ENCODE assay signal across 16 cellular contexts in genomic region chrX:63809158-63809557, GRCh38.
"Had no signal": no experiment of that assay in that cellular context is flagged by ENCODE, and none has a peak within 500 bp of the region (broad histone marks: within the 10 kb centered on the region; RNA-seq: fewer than 3 reads in every experiment).

No MANE protein-coding gene starts in this region.

- DNase-seq: activated CD4-positive, alpha-beta T cell treated with anti-CD3 and anti-CD28 coated beads, Interleukin-2, amount 10 ng/mL, durations not matched to agents 24 days and 14 days; activated CD4-positive, CD25-positive, alpha-beta regulatory T cell; activated CD8-positive, alpha-beta memory T cell treated with anti-CD3 and anti-CD28 coated beads, Interleukin-2, amount 50 U/mL, for 48 hours; activated gamma-delta T cell; activated T-cell treated with anti-CD3 and anti-CD28 coated beads, Interleukin-2, amount 50 U/mL, for 72 hours; islet precursor cell; left ventricle myocardium inferior; stimulated activated CD4-positive, alpha-beta T cell treated with anti-CD3 and anti-CD28 coated beads, Interleukin-12 subunit alpha, Interleukin-12 subunit beta, amount 100 ng/mL, for 4 hours; stimulated activated CD4-positive, alpha-beta T cell treated with anti-CD3 and anti-CD28 coated beads, Interleukin-2, amount 100 ng/mL, for 24 hours; thyroid gland had no signal

- H3K4me1 ChIP-seq: gastroesophageal sphincter, left ventricle myocardium inferior, thyroid gland had no signal

- H3K4me3 ChIP-seq: gastroesophageal sphincter, hepatocyte, left ventricle myocardium inferior, thyroid gland had no signal

- H2AFZ ChIP-seq: hepatocyte had no signal

- H3K27me3 Mint-ChIP-seq: activated CD4-positive, alpha-beta T cell treated with anti-CD3 and anti-CD28 coated beads, Interleukin-2, amount 10 ng/mL, durations not matched to agents 24 days and 14 days had no signal

- ATAC-seq: activated naive CD4-positive, alpha-beta T cell treated with anti-CD3 and anti-CD28 coated beads, Interleukin-2, amount 50 U/mL, for 72 hours; activated T-cell treated with anti-CD3 and anti-CD28 coated beads, Interleukin-2, amount 50 U/mL, for 72 hours; gastroesophageal sphincter; natural killer cell treated with Interleukin-12 subunit alpha and Interleukin-12 subunit beta and Interleukin-15 and Interleukin-18, amount 100 ng/mL, for 72 hours; stimulated activated effector memory CD8-positive, alpha-beta T cell treated with anti-CD3 and anti-CD28 coated beads, Interleukin-12 subunit alpha, Interleukin-12 subunit beta, amount 100 ng/mL, for 72 hours had no signal

- H3K4me1 Mint-ChIP-seq: activated CD4-positive, alpha-beta T cell treated with anti-CD3 and anti-CD28 coated beads, Interleukin-2, amount 10 ng/mL, durations not matched to agents 24 days and 14 days; memory B cell; stimulated activated effector memory CD8-positive, alpha-beta T cell treated with anti-CD3 and anti-CD28 coated beads, Interleukin-12 subunit alpha, Interleukin-12 subunit beta, amount 100 ng/mL, for 72 hours had no signal

- H3K36me3 ChIP-seq: gastroesophageal sphincter, left ventricle myocardium inferior, thyroid gland had no signal

- H3K9me3 Mint-ChIP-seq: activated CD4-positive, alpha-beta T cell treated with anti-CD3 and anti-CD28 coated beads, Interleukin-2, amount 10 ng/mL, durations not matched to agents 24 days and 14 days; activated naive CD4-positive, alpha-beta T cell treated with anti-CD3 and anti-CD28 coated beads, Interleukin-2, amount 50 U/mL, for 72 hours; activated T-cell treated with anti-CD3 and anti-CD28 coated beads, Interleukin-2, amount 50 U/mL, for 72 hours; memory B cell; natural killer cell treated with Interleukin-12 subunit alpha and Interleukin-12 subunit beta and Interleukin-15 and Interleukin-18, amount 100 ng/mL, for 72 hours; stimulated activated effector memory CD8-positive, alpha-beta T cell treated with anti-CD3 and anti-CD28 coated beads, Interleukin-12 subunit alpha, Interleukin-12 subunit beta, amount 100 ng/mL, for 72 hours had no signal

- H3K9me3 ChIP-seq: gastroesophageal sphincter, left ventricle myocardium inferior, thyroid gland had no signal

- H3K79me2 ChIP-seq: hepatocyte had no signal

- H3K4me2 ChIP-seq: hepatocyte had no signal

- H3K4me3 Mint-ChIP-seq: activated CD4-positive, alpha-beta T cell treated with anti-CD3 and anti-CD28 coated beads, Interleukin-2, amount 10 ng/mL, durations not matched to agents 24 days and 14 days; activated T-cell treated with anti-CD3 and anti-CD28 coated beads, Interleukin-2, amount 50 U/mL, for 72 hours; memory B cell; natural killer cell treated with Interleukin-12 subunit alpha and Interleukin-12 subunit beta and Interleukin-15 and Interleukin-18, amount 100 ng/mL, for 72 hours; stimulated activated effector memory CD8-positive, alpha-beta T cell treated with anti-CD3 and anti-CD28 coated beads, Interleukin-12 subunit alpha, Interleukin-12 subunit beta, amount 100 ng/mL, for 72 hours had no signal

- H3K27ac ChIP-seq: gastroesophageal sphincter, hepatocyte, left ventricle myocardium inferior, thyroid gland had no signal

- H3K36me3 Mint-ChIP-seq: activated naive CD4-positive, alpha-beta T cell treated with anti-CD3 and anti-CD28 coated beads, Interleukin-2, amount 50 U/mL, for 72 hours; memory B cell; natural killer cell treated with Interleukin-12 subunit alpha and Interleukin-12 subunit beta and Interleukin-15 and Interleukin-18, amount 100 ng/mL, for 72 hours; stimulated activated effector memory CD8-positive, alpha-beta T cell treated with anti-CD3 and anti-CD28 coated beads, Interleukin-12 subunit alpha, Interleukin-12 subunit beta, amount 100 ng/mL, for 72 hours had no signal

- H3K27me3 ChIP-seq: gastroesophageal sphincter, hepatocyte, thyroid gland had no signal

- H3K27ac Mint-ChIP-seq: activated CD4-positive, alpha-beta T cell treated with anti-CD3 and anti-CD28 coated beads, Interleukin-2, amount 10 ng/mL, durations not matched to agents 24 days and 14 days; activated naive CD4-positive, alpha-beta T cell treated with anti-CD3 and anti-CD28 coated beads, Interleukin-2, amount 50 U/mL, for 72 hours; activated T-cell treated with anti-CD3 and anti-CD28 coated beads, Interleukin-2, amount 50 U/mL, for 72 hours; memory B cell; natural killer cell treated with Interleukin-12 subunit alpha and Interleukin-12 subunit beta and Interleukin-15 and Interleukin-18, amount 100 ng/mL, for 72 hours; stimulated activated effector memory CD8-positive, alpha-beta T cell treated with anti-CD3 and anti-CD28 coated beads, Interleukin-12 subunit alpha, Interleukin-12 subunit beta, amount 100 ng/mL, for 72 hours had no signal
